ENCODE assay signal across 19 cellular contexts in the genomic region with DNA sequence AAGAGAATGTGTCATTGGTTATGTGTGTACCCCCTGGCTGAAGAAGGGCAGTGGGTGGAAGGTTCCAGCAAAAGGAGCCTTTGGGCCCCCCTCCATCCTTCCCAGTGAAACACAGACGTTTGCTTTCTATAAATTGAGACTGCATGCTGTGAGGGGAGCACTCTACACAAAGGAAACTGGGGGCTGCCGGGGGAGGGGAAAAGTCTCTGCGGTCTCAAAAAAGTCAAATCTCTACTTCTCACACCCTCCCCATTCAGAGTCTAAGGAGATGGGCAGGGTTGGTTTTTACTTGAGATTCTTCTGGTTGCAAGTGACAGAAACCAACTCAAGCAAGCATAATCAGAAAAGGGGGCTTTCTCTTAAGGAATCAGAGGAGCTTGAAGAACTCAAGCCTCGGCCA. TPM values are rescaled to one million over a fixed set of nuclear protein-coding genes. Genes with fewer than 3 reads are reported as not detected.
DNase-seq lines count a peak whose midpoint lies in the region; ATAC-seq and TF ChIP-seq lines count a peak whose summit lies in the region.
"Had no signal": no experiment of that assay in that cellular context is flagged by ENCODE, and none has a peak within 500 bp of the region (broad histone marks: within the 10 kb centered on the region; RNA-seq: fewer than 3 reads in every experiment).

No MANE protein-coding gene starts in this region.

- no peaks in the 10 kb centered on the region for H3K36me3 Mint-ChIP-seq in activated naive CD8-positive, alpha-beta T cell treated with anti-CD3 and anti-CD28 coated beads for 36 hours
- no peaks in the 10 kb centered on the region for H3K36me3 Mint-ChIP-seq in stimulated activated memory B cell treated with anti-CD40 and anti-IgM and Interleukin-4, amounts not matched to agents 10 μg/mL and 1 μg/mL and 100 μg/mL, for 72 hours
- H3K36me3 Mint-ChIP-seq: IgD-negative memory B cell had no signal

- peaks cover 5% of the 10 kb centered on the region for H3K4me1 Mint-ChIP-seq in activated naive CD8-positive, alpha-beta T cell treated with anti-CD3 and anti-CD28 coated beads for 36 hours
- H3K4me1 Mint-ChIP-seq in stimulated activated memory B cell treated with anti-CD40 and anti-IgM and Interleukin-4, amounts not matched to agents 10 μg/mL and 1 μg/mL and 100 μg/mL, for 72 hours: peaks cover under 1% of the 10 kb centered on the region

- H3K4me1 ChIP-seq in HEK293 (ENCODE audit: control insufficient read depth, insufficient read depth, low read length): peaks cover 32% of the 10 kb centered on the region
- H3K4me1 ChIP-seq in OCI-LY3 (ENCODE audit: low read length): peaks cover 55% of the 10 kb centered on the region

- H3K36me3 ChIP-seq in HEK293 (ENCODE audit: control insufficient read depth in 2 of 2, insufficient read depth in 1 of 2, low read length in 2 of 2) (no peaks in the 10 kb centered on the region), OCI-LY3 (replicated peaks; ENCODE audit: low read depth, low read length) (no peaks in the 10 kb centered on the region)
- H3K36me3 ChIP-seq: BLaER1 treated with 17β-estradiol and CSF1 and Interleukin-3, amounts not matched to agents 10 nM and 100 nM; SJCRH30 had no signal

- no peak overlapping the region for H3K27ac Mint-ChIP-seq in activated naive CD8-positive, alpha-beta T cell treated with anti-CD3 and anti-CD28 coated beads for 36 hours
- no peak overlapping the region for H3K27ac Mint-ChIP-seq in stimulated activated memory B cell treated with anti-CD40 and anti-IgM and Interleukin-4, amounts not matched to agents 10 μg/mL and 1 μg/mL and 100 μg/mL, for 72 hours
- H3K27ac Mint-ChIP-seq: CD4-positive, alpha-beta T cell; IgD-negative memory B cell had no signal

- H3K27me3 Mint-ChIP-seq in activated naive CD8-positive, alpha-beta T cell treated with anti-CD3 and anti-CD28 coated beads for 36 hours: peaks cover 15% of the 10 kb centered on the region
- H3K27me3 Mint-ChIP-seq in stimulated activated memory B cell treated with anti-CD40 and anti-IgM and Interleukin-4, amounts not matched to agents 10 μg/mL and 1 μg/mL and 100 μg/mL, for 72 hours: peaks cover 30% of the 10 kb centered on the region
- H3K27me3 Mint-ChIP-seq: CD4-positive, alpha-beta T cell had no signal

- peak overlapping the region; percentile 4; the same call in 1 of the 2 replicates for H3K4me2 ChIP-seq in OCI-LY3 (ENCODE audit: low read length)
- H3K4me2 ChIP-seq: A549; BLaER1 treated with 17β-estradiol and CSF1 and Interleukin-3, amounts not matched to agents 10 nM and 100 nM; PC-9 had no signal

- H4K20me1 ChIP-seq in OCI-LY3 (ENCODE audit: insufficient read depth, low read length): no peaks in the 10 kb centered on the region

- H3K9me3 ChIP-seq in HEK293 (ENCODE audit: control insufficient read depth, insufficient read depth, low read depth, low read length) (no peaks in the 10 kb centered on the region), OCI-LY3 (ENCODE audit: insufficient read depth, low read length) (no peaks in the 10 kb centered on the region)
- H3K9me3 ChIP-seq: A549; BLaER1 treated with 17β-estradiol and CSF1 and Interleukin-3, amounts not matched to agents 10 nM and 100 nM; SJCRH30 had no signal

- no peak overlapping the region for H3K9ac ChIP-seq in OCI-LY3 (ENCODE audit: low read length)
- H3K9ac ChIP-seq: BLaER1 treated with 17β-estradiol and CSF1 and Interleukin-3, amounts not matched to agents 10 nM and 100 nM had no signal

- no peaks in the 10 kb centered on the region for H3K79me2 ChIP-seq in OCI-LY3 (ENCODE audit: low read length)

- CTCF ChIA-PET in HEK293 (lab: Yijun Ruan, JAX): interaction anchor here (0.7 to 1.5 kb wide), 4 partner anchors 9 to 669 kb away, joined by 3 to 10 read pairs (median 4); no protein-coding TSS in a partner anchor

- ATAC-seq in stimulated activated memory B cell treated with anti-CD40 and anti-IgM and Interleukin-4, amounts not matched to agents 10 μg/mL and 1 μg/mL and 100 μg/mL, for 72 hours: peak; percentile 43
- no peak for ATAC-seq in GM19455 (IDR thresholded peaks at IDR 0.05; ENCODE audit: unreplicated experiment)
- ATAC-seq: A549, HCT116, Right ventricle myocardium inferior had no signal

- H3K27ac ChIP-seq in HEK293 (ENCODE audit: extremely low read depth, low read depth, low read length) (peak overlapping the region; percentile 60), OCI-LY3 (ENCODE audit: low read length) (peak overlapping the region; percentile 27; the same call in 1 of the 2 replicates)
- H3K27ac ChIP-seq: BLaER1 treated with 17β-estradiol and CSF1 and Interleukin-3, amounts not matched to agents 10 nM and 100 nM; PC-9; SJCRH30 had no signal

- H2AFZ ChIP-seq in OCI-LY3 (ENCODE audit: low read depth, low read length): no peak overlapping the region
- H2AFZ ChIP-seq: PC-9 had no signal

- TF ChIP-seq CTCF in HEK293 (tag by site-specific recombination; IDR thresholded peaks at IDR 0.05) (no peak), OCI-LY3 (IDR thresholded peaks at IDR 0.05; ENCODE audit: low read depth, low read length) (no peak)

- H3K4me3 Mint-ChIP-seq in activated naive CD8-positive, alpha-beta T cell treated with anti-CD3 and anti-CD28 coated beads for 36 hours: no peak overlapping the region
- no peak overlapping the region for H3K4me3 Mint-ChIP-seq in stimulated activated memory B cell treated with anti-CD40 and anti-IgM and Interleukin-4, amounts not matched to agents 10 μg/mL and 1 μg/mL and 100 μg/mL, for 72 hours
- H3K4me3 Mint-ChIP-seq: CD4-positive, alpha-beta T cell; IgD-negative memory B cell had no signal

- H3K27me3 ChIP-seq in OCI-LY3 (ENCODE audit: low read depth, low read length): no peaks in the 10 kb centered on the region
- H3K27me3 ChIP-seq: SJCRH30 had no signal

- POLR2A ChIA-PET in HEK293 (lab: Yijun Ruan, JAX): interaction anchor here (0.7 to 1.9 kb wide), 6 partner anchors 7 to 192 kb away, joined by 3 to 16 read pairs (median 5); a partner anchor contains a TSS

- H3K9me3 Mint-ChIP-seq in activated naive CD8-positive, alpha-beta T cell treated with anti-CD3 and anti-CD28 coated beads for 36 hours: no peaks in the 10 kb centered on the region
- H3K9me3 Mint-ChIP-seq in stimulated activated memory B cell treated with anti-CD40 and anti-IgM and Interleukin-4, amounts not matched to agents 10 μg/mL and 1 μg/mL and 100 μg/mL, for 72 hours: no peaks in the 10 kb centered on the region
- H3K9me3 Mint-ChIP-seq: CD4-positive, alpha-beta T cell; IgD-negative memory B cell had no signal

- no peak overlapping the region for H3K4me3 ChIP-seq in HEK293 (ENCODE audit: low read depth, low read length)
- H3K4me3 ChIP-seq in OCI-LY3 (ENCODE audit: low read length): no peak overlapping the region
- H3K4me3 ChIP-seq: A549; BLaER1 treated with 17β-estradiol and CSF1 and Interleukin-3, amounts not matched to agents 10 nM and 100 nM; PC-9; SJCRH30 had no signal

- peak; percentile 11 for DNase-seq in activated naive CD8-positive, alpha-beta T cell treated with anti-CD3 and anti-CD28 coated beads for 36 hours
- no peak for DNase-seq in midbrain (lab: John Stamatoyannopoulos, UW)
- DNase-seq in activated CD4-positive, alpha-beta T cell treated with anti-CD3 and anti-CD28 coated beads for 1 hour: no peak
- DNase-seq: CD4-positive, alpha-beta T cell; NCI-H146; NCI-H1930; NCI-H2107; NK-92 treated with Interleukin-12 subunit alpha and Interleukin-12 subunit beta, amount 100 ng/mL, for 24 hours; PC-9 had no signal

TF ChIP-seq in HEK293, 187 proteins besides CTCF, POLR2A, EP300 and RAD21 (continues in another document):
- TF ChIP-seq, protein P1, sequence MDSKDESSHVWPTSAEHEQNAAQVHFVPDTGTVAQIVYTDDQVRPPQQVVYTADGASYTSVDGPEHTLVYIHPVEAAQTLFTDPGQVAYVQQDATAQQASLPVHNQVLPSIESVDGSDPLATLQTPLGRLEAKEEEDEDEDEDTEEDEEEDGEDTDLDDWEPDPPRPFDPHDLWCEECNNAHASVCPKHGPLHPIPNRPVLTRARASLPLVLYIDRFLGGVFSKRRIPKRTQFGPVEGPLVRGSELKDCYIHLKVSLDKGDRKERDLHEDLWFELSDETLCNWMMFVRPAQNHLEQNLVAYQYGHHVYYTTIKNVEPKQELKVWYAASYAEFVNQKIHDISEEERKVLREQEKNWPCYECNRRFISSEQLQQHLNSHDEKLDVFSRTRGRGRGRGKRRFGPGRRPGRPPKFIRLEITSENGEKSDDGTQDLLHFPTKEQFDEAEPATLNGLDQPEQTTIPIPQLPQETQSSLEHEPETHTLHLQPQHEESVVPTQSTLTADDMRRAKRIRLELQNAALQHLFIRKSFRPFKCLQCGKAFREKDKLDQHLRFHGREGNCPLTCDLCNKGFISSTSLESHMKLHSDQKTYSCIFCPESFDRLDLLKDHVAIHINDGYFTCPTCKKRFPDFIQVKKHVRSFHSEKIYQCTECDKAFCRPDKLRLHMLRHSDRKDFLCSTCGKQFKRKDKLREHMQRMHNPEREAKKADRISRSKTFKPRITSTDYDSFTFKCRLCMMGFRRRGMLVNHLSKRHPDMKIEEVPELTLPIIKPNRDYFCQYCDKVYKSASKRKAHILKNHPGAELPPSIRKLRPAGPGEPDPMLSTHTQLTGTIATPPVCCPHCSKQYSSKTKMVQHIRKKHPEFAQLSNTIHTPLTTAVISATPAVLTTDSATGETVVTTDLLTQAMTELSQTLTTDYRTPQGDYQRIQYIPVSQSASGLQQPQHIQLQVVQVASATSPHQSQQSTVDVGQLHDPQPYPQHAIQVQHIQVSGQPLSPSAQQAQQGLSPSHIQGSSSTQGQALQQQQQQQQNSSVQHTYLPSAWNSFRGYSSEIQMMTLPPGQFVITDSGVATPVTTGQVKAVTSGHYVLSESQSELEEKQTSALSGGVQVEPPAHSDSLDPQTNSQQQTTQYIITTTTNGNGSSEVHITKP (tag by site-specific recombination; IDR thresholded peaks at IDR 0.05): no peak
- no peak for TF ChIP-seq ZNF837 (tag by site-specific recombination; IDR thresholded peaks at IDR 0.05)
- TF ChIP-seq ZNF324 (tag by site-specific recombination; IDR thresholded peaks at IDR 0.05): no peak
- TF ChIP-seq ZNF473 (tag by site-specific recombination; IDR thresholded peaks at IDR 0.05): no peak
- TF ChIP-seq, protein P2, sequence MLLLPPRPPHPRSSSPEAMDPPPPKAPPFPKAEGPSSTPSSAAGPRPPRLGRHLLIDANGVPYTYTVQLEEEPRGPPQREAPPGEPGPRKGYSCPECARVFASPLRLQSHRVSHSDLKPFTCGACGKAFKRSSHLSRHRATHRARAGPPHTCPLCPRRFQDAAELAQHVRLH (tag by site-specific recombination; IDR thresholded peaks at IDR 0.05): no peak
- TF ChIP-seq WT1 (tag by site-specific recombination; IDR thresholded peaks at IDR 0.05): no peak

RNA-seq across cellular contexts. Expression of a gene that starts 50.1 kb away (rescaled TPM):
- 10 to 100 TPM; 70.8 to 71.6 TPM for total RNA-seq in activated naive CD8-positive, alpha-beta T cell treated with anti-CD3 and anti-CD28 coated beads for 36 hours
